In the genomic region with DNA sequence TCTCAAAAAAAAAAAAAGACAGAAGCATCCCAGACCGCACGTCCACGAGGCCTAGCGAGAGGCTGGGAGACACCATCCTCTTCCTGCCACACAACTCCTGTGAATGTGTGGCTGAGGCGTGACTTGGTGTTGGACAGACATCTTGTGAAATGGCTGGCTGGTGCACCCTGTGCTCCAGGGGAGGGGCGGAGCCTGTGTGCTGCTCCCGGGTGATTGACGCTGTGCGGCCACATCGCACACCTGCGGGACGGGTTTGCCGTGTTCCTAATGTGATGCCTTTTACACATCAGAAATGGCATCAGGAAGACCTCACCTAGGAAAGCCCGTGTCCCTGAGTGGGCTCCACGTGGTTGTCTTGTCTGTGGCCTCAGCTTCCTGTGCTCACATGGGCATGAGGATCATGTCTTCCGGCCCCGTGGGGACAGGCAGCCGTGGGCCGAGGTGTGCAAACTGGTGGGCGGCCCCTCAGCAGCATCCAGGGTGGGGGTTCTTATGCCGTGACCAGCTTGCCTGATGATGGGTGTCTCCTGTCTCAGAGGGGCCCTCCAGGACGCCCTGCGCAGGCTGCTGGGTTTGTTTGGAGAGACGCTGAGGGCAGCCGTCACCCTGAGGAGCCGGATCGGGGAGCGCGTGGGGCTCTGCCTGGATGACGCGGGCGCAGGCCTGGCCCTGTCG, we compare ENCODE assay signal across 17 cellular contexts.
DNase-seq lines count a peak whose midpoint lies in the region; ATAC-seq and TF ChIP-seq lines count a peak whose summit lies in the region.
"Had no signal": no experiment of that assay in that cellular context is flagged by ENCODE, and none has a peak within 500 bp of the region (broad histone marks: within the 10 kb centered on the region; RNA-seq: fewer than 3 reads in every experiment).

No MANE protein-coding gene starts in this region.

- no peak overlapping the region for H3K27ac ChIP-seq in H9 (ENCODE audit: insufficient read length, low read depth, low read length)
- H3K27ac ChIP-seq in VCaP: peak overlapping the region; percentile 32; the same call in 1 of the 2 replicates
- peak overlapping the region; percentile 94 to 98 (median 95) for H3K27ac ChIP-seq in gastrocnemius medialis
- H3K27ac ChIP-seq: A549 had no signal

- no peak overlapping the region for H2BK5ac ChIP-seq in H9 (ENCODE audit: insufficient read length, low read length)

- H3K56ac ChIP-seq in H9 (ENCODE audit: insufficient read length, low read depth, low read length): no peak overlapping the region

- ATAC-seq in gastrocnemius medialis (peak; percentile 20 to 40), HG02798 (IDR thresholded peaks at IDR 0.05; ENCODE audit: poor library complexity, unreplicated experiment) (no peak)
- ATAC-seq: A549; CD8-positive, alpha-beta T cell; HCT116 had no signal

- no peak overlapping the region for H3K18ac ChIP-seq in H9 (ENCODE audit: insufficient read length, low read depth, low read length)

- H3K79me2 ChIP-seq in H9 (ENCODE audit: insufficient read depth, low read length): peaks cover 6% of the 10 kb centered on the region; the same call in 1 of the 2 replicates

- no peak overlapping the region; the same call in 1 of the 2 replicates for H3K14ac ChIP-seq in H9 (ENCODE audit: insufficient read depth, low read length)

- no peak overlapping the region for H3K4me3 Mint-ChIP-seq in H9
- H3K4me3 Mint-ChIP-seq: CD14-positive monocyte; CD8-positive, alpha-beta T cell had no signal

- intact Hi-C loops in gastrocnemius medialis (cut with DNase I; ENCODE audit: low total_unique reads): no loop called here

- H3K27me3 ChIP-seq in H9 (ENCODE audit: insufficient read depth, low read length) (no peaks in the 10 kb centered on the region), gastrocnemius medialis (no peaks in the 10 kb centered on the region)

- no peak for DNase-seq in H9
- peak; percentile 6 for DNase-seq in epithelial cell of esophagus (ENCODE audit: low read depth)
- DNase-seq in gastrocnemius medialis: peak; percentile 51 to 73
- no peak for DNase-seq in hypothalamus (lab: John Stamatoyannopoulos, UW)
- no peak for DNase-seq in NCI-H1436 treated with DMSO at 0.1 percent for 48 hours (lab: John Stamatoyannopoulos, UW)
- DNase-seq in AG20443 (ENCODE audit: low spot score): no peak
- DNase-seq: CD8-positive, alpha-beta T cell; COR-L47; DND-41; GDM1; GOT3; IMR-90 had no signal

- H3K4me1 Mint-ChIP-seq in H9: peaks cover 0 to 2% of the 10 kb centered on the region in 2 experiments; a peak in 1 of 4 replicates
- H3K4me1 Mint-ChIP-seq: CD14-positive monocyte had no signal

- WGBS in H9 (ENCODE audit: extremely low coverage, insufficient read length, low lambda C conversion rate): no CpG with 5 or more reads among the region's 33 CpGs

- H3K9ac ChIP-seq in H9 (ENCODE audit: extremely low read depth, insufficient read length, low read length): no peak overlapping the region

- no peak overlapping the region for H4K8ac ChIP-seq in H9 (replicated peaks; ENCODE audit: insufficient read length, low read depth, low read length)

- H2AFZ ChIP-seq in H9 (ENCODE audit: low read length): no peak overlapping the region

- no peaks in the 10 kb centered on the region for H3K27me3 Mint-ChIP-seq in H9 (ENCODE audit: low read depth)

- in situ Hi-C loops in gastrocnemius medialis (cut with MboI; ENCODE audit: low sequenced_read_pairs in 4 of 4): no loop called here

- H3K4ac ChIP-seq in H9 (ENCODE audit: low read depth, low read length): no peak overlapping the region

- H3K79me1 ChIP-seq in H9 (ENCODE audit: insufficient read depth, low read depth, low read length, poor library complexity, severe bottlenecking): no peaks in the 10 kb centered on the region

- no peak overlapping the region for H3K23ac ChIP-seq in H9 (ENCODE audit: insufficient read length, low read depth, low read length)

- no peak overlapping the region for H2AK5ac ChIP-seq in H9 (ENCODE audit: insufficient read length, low read length)

- H3K9me3 ChIP-seq in H9 (ENCODE audit: control insufficient read depth, low read depth, low read length) (no peaks in the 10 kb centered on the region), gastrocnemius medialis (no peaks in the 10 kb centered on the region)
- H3K9me3 ChIP-seq: A549 had no signal

- H2BK120ac ChIP-seq in H9 (ENCODE audit: low read depth, low read length, poor library complexity, severe bottlenecking): no peak overlapping the region

- H4K91ac ChIP-seq in H9 (ENCODE audit: insufficient read length, low read depth, low read length): no peak overlapping the region

- no peaks in the 10 kb centered on the region for H3K23me2 ChIP-seq in H9 (ENCODE audit: insufficient read length, low read depth, low read length, poor library complexity, severe bottlenecking)

- peak overlapping the region in 2 of 3 experiments; percentile 28 to 85; a peak in 3 of 7 replicates for H3K27ac Mint-ChIP-seq in H9
- H3K27ac Mint-ChIP-seq: CD8-positive, alpha-beta T cell had no signal

- no peak overlapping the region for H4K5ac ChIP-seq in H9 (ENCODE audit: insufficient read length, low read depth, low read length)

- no peaks in the 10 kb centered on the region for H3K4me1 ChIP-seq in H9 (ENCODE audit: insufficient read depth, low read length)
- H3K4me1 ChIP-seq in gastrocnemius medialis: peaks cover 19 to 50% of the 10 kb centered on the region in 2 donors
- H3K4me1 ChIP-seq: A549 had no signal

- TF ChIP-seq POLR2A in gastrocnemius medialis (IDR thresholded peaks at IDR 0.05): peak in 1 of 2 donors; percentile 25

- no peak overlapping the region for H2BK15ac ChIP-seq in H9 (ENCODE audit: low read depth, low read length)

- no peak for TF ChIP-seq CTCF in H9 (conservative IDR thresholded peaks at IDR 0.05)
- no peak for TF ChIP-seq CTCF in VCaP (conservative IDR thresholded peaks at IDR 0.05)
- TF ChIP-seq CTCF in epithelial cell of esophagus (IDR thresholded peaks at IDR 0.05; ENCODE audit: insufficient read depth, low read depth, low read length, missing control alignments): no peak
- TF ChIP-seq CTCF in gastrocnemius medialis (IDR thresholded peaks at IDR 0.05 in 4 of 5, conservative IDR thresholded peaks at IDR 0.05 in 1 of 5): no peak

- no peak overlapping the region for H2BK20ac ChIP-seq in H9 (ENCODE audit: low read depth, low read length, poor library complexity, severe bottlenecking)

- H4K20me1 ChIP-seq in H9 (ENCODE audit: control insufficient read depth, insufficient read depth, insufficient read length): no peaks in the 10 kb centered on the region

- H2BK12ac ChIP-seq in H9 (ENCODE audit: insufficient read length, low read depth, low read length): no peak overlapping the region

- no peak overlapping the region for H3K4me3 ChIP-seq in epithelial cell of esophagus (ENCODE audit: low read length)
- no peak overlapping the region for H3K4me3 ChIP-seq in gastrocnemius medialis
- H3K4me3 ChIP-seq: A549 had no signal

- H3T11ph ChIP-seq in H9 (ENCODE audit: low read length): no peak overlapping the region

- peaks cover 34 to 67% (median 61%) of the 10 kb centered on the region in 3 experiments for H3K36me3 Mint-ChIP-seq in H9 (ENCODE audit: insufficient read depth in 1 of 3, low read depth in 3 of 3)

- peaks cover 0 to 76% of the 10 kb centered on the region in 2 donors for H3K36me3 ChIP-seq in gastrocnemius medialis

- peaks cover 8 to 14% of the 10 kb centered on the region in 2 experiments for H3K9me3 Mint-ChIP-seq in H9
- H3K9me3 Mint-ChIP-seq: CD8-positive, alpha-beta T cell had no signal

- no peak overlapping the region for H3K4me2 ChIP-seq in H9 (ENCODE audit: insufficient read depth, insufficient read length, low read length)
- H3K4me2 ChIP-seq: A549 had no signal

Comparison
In these comparisons a context has a peak if more than half of its experiments do, and no peak if none do; other contexts are left out.
1. DNase-seq: peak in epithelial cell of esophagus (single experiment) and gastrocnemius medialis (2 of 2); none in H9 (single experiment), hypothalamus (0 of 51), NCI-H1436 treated with DMSO at 0.1 percent for 48 hours (single experiment) and AG20443 (single experiment).